In the genomic region with DNA sequence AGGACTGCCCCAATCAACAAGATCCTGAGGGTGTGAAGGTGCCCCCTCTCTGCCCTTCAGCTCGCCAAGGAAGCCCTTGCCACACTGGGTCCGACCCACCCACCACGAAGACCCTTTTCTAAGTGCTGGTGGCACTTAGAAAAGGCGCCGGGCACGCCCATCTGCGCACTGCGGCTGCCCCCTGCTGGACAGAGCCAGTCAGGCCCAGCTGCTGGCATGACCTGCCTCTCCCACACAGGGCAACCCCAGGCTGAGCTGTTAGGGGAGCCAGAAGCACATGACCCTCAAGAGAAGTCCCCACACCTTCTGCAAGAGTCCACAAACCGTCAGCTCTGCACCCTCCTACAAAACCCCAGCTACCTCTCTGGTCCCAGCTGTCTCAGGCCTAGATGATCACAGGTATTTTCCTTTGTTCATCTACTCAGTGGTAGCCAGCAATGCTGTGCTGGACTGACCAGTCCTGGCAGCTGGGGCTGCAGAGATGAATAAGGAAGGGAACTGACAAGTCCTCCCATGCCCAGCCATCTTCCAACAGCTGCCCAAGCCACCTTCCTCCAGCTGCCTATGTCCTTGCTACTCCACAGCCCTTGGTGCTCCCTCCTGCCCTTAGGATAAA, we compare ENCODE assay signal across 1 cellular context.
TF ChIP-seq lines count a peak whose summit lies in the region.

No MANE protein-coding gene starts in this region.

TF ChIP-seq in K562, 482 proteins besides CTCF, POLR2A, EP300 and RAD21 (continued from another document):
- TF ChIP-seq, protein P1, sequence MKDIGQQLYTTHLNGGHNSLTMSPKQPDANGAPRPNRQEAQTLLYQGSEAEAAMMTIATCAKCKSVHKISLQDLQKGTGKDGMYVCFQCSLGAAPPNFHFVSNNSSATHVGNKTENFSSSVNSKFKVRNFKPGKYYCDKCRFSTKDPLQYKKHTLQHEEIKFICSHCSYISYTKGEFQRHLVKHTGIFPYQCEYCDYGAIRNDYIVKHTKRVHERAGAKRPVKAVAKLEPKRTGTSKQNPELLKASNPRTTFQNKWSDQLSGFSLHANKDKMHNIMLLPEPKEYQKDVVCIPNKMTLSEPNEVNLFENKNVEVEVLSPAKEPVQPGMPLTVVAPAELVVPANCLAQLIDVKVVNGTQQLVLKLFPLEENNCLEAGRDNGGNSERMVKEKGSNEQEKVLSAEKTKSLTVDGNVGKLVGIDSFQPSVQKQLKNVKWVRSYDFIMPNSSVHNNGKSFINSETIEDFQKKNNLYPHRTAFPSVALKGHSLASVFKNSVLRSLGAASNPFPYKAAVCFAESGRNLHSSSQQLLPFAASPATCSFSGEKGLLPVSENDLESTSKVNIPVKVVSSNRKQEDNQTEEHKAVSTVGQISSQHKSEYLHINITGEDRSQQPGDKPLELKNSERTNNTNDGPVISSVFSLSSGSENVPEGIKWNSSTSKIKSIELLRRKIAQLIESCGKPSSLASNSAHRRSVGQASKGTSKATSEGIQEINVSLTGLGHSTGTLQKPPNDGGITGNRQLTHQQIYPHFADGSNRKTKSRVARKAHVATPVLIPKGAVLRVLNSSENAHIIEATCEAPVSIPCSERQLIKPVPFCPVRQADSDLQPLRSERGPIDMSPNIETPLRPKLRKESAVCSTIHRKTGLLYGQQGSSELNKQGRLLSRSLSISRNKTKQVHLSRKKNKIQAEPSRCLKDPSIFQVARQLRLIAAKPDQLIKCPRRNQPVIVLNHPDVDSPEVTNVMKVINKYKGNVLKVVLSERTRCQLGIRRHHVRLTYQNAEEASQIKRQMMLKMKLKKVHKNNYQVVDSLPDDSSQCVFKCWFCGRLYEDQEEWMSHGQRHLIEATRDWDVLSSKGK (CRISPR knock-in tag; IDR thresholded peaks at IDR 0.05): no peak
- TF ChIP-seq, protein P2, sequence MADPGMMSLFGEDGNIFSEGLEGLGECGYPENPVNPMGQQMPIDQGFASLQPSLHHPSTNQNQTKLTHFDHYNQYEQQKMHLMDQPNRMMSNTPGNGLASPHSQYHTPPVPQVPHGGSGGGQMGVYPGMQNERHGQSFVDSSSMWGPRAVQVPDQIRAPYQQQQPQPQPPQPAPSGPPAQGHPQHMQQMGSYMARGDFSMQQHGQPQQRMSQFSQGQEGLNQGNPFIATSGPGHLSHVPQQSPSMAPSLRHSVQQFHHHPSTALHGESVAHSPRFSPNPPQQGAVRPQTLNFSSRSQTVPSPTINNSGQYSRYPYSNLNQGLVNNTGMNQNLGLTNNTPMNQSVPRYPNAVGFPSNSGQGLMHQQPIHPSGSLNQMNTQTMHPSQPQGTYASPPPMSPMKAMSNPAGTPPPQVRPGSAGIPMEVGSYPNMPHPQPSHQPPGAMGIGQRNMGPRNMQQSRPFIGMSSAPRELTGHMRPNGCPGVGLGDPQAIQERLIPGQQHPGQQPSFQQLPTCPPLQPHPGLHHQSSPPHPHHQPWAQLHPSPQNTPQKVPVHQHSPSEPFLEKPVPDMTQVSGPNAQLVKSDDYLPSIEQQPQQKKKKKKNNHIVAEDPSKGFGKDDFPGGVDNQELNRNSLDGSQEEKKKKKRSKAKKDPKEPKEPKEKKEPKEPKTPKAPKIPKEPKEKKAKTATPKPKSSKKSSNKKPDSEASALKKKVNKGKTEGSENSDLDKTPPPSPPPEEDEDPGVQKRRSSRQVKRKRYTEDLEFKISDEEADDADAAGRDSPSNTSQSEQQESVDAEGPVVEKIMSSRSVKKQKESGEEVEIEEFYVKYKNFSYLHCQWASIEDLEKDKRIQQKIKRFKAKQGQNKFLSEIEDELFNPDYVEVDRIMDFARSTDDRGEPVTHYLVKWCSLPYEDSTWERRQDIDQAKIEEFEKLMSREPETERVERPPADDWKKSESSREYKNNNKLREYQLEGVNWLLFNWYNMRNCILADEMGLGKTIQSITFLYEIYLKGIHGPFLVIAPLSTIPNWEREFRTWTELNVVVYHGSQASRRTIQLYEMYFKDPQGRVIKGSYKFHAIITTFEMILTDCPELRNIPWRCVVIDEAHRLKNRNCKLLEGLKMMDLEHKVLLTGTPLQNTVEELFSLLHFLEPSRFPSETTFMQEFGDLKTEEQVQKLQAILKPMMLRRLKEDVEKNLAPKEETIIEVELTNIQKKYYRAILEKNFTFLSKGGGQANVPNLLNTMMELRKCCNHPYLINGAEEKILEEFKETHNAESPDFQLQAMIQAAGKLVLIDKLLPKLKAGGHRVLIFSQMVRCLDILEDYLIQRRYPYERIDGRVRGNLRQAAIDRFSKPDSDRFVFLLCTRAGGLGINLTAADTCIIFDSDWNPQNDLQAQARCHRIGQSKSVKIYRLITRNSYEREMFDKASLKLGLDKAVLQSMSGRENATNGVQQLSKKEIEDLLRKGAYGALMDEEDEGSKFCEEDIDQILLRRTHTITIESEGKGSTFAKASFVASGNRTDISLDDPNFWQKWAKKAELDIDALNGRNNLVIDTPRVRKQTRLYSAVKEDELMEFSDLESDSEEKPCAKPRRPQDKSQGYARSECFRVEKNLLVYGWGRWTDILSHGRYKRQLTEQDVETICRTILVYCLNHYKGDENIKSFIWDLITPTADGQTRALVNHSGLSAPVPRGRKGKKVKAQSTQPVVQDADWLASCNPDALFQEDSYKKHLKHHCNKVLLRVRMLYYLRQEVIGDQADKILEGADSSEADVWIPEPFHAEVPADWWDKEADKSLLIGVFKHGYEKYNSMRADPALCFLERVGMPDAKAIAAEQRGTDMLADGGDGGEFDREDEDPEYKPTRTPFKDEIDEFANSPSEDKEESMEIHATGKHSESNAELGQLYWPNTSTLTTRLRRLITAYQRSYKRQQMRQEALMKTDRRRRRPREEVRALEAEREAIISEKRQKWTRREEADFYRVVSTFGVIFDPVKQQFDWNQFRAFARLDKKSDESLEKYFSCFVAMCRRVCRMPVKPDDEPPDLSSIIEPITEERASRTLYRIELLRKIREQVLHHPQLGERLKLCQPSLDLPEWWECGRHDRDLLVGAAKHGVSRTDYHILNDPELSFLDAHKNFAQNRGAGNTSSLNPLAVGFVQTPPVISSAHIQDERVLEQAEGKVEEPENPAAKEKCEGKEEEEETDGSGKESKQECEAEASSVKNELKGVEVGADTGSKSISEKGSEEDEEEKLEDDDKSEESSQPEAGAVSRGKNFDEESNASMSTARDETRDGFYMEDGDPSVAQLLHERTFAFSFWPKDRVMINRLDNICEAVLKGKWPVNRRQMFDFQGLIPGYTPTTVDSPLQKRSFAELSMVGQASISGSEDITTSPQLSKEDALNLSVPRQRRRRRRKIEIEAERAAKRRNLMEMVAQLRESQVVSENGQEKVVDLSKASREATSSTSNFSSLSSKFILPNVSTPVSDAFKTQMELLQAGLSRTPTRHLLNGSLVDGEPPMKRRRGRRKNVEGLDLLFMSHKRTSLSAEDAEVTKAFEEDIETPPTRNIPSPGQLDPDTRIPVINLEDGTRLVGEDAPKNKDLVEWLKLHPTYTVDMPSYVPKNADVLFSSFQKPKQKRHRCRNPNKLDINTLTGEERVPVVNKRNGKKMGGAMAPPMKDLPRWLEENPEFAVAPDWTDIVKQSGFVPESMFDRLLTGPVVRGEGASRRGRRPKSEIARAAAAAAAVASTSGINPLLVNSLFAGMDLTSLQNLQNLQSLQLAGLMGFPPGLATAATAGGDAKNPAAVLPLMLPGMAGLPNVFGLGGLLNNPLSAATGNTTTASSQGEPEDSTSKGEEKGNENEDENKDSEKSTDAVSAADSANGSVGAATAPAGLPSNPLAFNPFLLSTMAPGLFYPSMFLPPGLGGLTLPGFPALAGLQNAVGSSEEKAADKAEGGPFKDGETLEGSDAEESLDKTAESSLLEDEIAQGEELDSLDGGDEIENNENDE (IDR thresholded peaks at IDR 0.05; ENCODE audit: low read depth, low read length): no peak
- TF ChIP-seq MTA3 (IDR thresholded peaks at IDR 0.05; ENCODE audit: borderline replicate concordance): no peak
- TF ChIP-seq PHF20 (IDR thresholded peaks at IDR 0.05; ENCODE audit: partially characterized antibody): no peak
- TF ChIP-seq ARID1B (IDR thresholded peaks at IDR 0.05): no peak
- TF ChIP-seq DEAF1 (CRISPR knock-in tag; IDR thresholded peaks at IDR 0.05): peak; percentile 75; the same call in 1 of the 2 replicates
- TF ChIP-seq SMAD2 (IDR thresholded peaks at IDR 0.05; ENCODE audit: low read depth, low read length): no peak
- 0 out of 2 replicates have a peak, but pooled peaks have one; percentile 46 for TF ChIP-seq KLF16 (IDR thresholded peaks at IDR 0.05)
- peak; percentile 91 for TF ChIP-seq KLF13 (tag; IDR thresholded peaks at IDR 0.05; ENCODE audit: borderline replicate concordance, low read depth)
- TF ChIP-seq ARID2 (IDR thresholded peaks at IDR 0.05): 0 out of 2 replicates have a peak, but pooled peaks have one; percentile 34
- TF ChIP-seq ZNF121 (CRISPR knock-in tag; conservative IDR thresholded peaks at IDR 0.05): no peak
- TF ChIP-seq, protein P3, sequence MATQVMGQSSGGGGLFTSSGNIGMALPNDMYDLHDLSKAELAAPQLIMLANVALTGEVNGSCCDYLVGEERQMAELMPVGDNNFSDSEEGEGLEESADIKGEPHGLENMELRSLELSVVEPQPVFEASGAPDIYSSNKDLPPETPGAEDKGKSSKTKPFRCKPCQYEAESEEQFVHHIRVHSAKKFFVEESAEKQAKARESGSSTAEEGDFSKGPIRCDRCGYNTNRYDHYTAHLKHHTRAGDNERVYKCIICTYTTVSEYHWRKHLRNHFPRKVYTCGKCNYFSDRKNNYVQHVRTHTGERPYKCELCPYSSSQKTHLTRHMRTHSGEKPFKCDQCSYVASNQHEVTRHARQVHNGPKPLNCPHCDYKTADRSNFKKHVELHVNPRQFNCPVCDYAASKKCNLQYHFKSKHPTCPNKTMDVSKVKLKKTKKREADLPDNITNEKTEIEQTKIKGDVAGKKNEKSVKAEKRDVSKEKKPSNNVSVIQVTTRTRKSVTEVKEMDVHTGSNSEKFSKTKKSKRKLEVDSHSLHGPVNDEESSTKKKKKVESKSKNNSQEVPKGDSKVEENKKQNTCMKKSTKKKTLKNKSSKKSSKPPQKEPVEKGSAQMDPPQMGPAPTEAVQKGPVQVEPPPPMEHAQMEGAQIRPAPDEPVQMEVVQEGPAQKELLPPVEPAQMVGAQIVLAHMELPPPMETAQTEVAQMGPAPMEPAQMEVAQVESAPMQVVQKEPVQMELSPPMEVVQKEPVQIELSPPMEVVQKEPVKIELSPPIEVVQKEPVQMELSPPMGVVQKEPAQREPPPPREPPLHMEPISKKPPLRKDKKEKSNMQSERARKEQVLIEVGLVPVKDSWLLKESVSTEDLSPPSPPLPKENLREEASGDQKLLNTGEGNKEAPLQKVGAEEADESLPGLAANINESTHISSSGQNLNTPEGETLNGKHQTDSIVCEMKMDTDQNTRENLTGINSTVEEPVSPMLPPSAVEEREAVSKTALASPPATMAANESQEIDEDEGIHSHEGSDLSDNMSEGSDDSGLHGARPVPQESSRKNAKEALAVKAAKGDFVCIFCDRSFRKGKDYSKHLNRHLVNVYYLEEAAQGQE (CRISPR knock-in tag; IDR thresholded peaks at IDR 0.05; ENCODE audit: low read depth): no peak
- TF ChIP-seq, protein P4, sequence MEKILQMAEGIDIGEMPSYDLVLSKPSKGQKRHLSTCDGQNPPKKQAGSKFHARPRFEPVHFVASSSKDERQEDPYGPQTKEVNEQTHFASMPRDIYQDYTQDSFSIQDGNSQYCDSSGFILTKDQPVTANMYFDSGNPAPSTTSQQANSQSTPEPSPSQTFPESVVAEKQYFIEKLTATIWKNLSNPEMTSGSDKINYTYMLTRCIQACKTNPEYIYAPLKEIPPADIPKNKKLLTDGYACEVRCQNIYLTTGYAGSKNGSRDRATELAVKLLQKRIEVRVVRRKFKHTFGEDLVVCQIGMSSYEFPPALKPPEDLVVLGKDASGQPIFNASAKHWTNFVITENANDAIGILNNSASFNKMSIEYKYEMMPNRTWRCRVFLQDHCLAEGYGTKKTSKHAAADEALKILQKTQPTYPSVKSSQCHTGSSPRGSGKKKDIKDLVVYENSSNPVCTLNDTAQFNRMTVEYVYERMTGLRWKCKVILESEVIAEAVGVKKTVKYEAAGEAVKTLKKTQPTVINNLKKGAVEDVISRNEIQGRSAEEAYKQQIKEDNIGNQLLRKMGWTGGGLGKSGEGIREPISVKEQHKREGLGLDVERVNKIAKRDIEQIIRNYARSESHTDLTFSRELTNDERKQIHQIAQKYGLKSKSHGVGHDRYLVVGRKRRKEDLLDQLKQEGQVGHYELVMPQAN (IDR thresholded peaks at IDR 0.05; ENCODE audit: borderline replicate concordance): no peak
- TF ChIP-seq ZNF124 (CRISPR knock-in tag; IDR thresholded peaks at IDR 0.05): no peak
- TF ChIP-seq XRCC5 (IDR thresholded peaks at IDR 0.05; ENCODE audit: low read depth, low read length): peak; percentile 84; the same call in 1 of the 2 replicates
- no peak for TF ChIP-seq XRCC4 (IDR thresholded peaks at IDR 0.05; ENCODE audit: extremely low read depth, insufficient read depth, insufficient read length)
- peak; percentile 8 for TF ChIP-seq ZFP36 (IDR thresholded peaks at IDR 0.05; ENCODE audit: low read depth, low read length, partially characterized antibody)
- TF ChIP-seq ZBTB8A (IDR thresholded peaks at IDR 0.05; ENCODE audit: partially characterized antibody): no peak
